ENCODE assay signal across 1 cellular context in the genomic region with DNA sequence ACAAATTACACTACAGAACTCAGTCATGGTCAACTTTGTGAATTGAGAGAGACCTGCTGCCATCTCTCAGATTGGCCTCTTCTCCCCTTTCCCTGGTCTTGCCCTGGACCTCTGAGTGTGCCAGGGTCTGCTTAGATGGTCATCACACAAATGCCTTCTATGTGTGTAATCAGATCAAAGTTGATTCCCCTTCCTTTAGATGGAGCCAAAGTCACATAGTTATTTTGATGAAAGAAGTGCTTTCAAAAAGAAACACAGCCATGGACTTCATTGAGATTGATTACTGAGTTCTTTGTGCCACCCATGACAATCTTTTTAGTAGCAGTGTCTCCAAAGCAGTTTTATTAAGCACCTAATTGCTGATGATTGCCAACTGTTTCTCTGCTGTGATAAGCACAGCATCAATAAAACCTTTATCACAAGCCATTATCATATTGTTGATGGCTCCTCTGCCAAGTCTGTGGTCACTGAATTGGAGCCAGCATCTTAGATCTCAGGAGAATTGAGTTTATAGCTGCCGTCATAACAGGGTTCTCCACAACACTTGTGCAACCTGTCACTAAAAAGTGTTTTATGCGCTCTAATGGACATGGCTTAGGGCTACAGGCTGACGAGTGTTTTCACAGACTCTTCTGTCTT.
TF ChIP-seq lines count a peak whose summit lies in the region.

No MANE protein-coding gene starts in this region.

TF ChIP-seq in H1, 55 proteins besides CTCF, POLR2A, EP300 and RAD21 (continued from another document):
- TF ChIP-seq, protein P1, sequence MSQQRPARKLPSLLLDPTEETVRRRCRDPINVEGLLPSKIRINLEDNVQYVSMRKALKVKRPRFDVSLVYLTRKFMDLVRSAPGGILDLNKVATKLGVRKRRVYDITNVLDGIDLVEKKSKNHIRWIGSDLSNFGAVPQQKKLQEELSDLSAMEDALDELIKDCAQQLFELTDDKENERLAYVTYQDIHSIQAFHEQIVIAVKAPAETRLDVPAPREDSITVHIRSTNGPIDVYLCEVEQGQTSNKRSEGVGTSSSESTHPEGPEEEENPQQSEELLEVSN (IDR thresholded peaks at IDR 0.05), result no peak
- TF ChIP-seq ASH2L (IDR thresholded peaks at IDR 0.05; ENCODE audit: low read length), result no peak
